ENCODE assay signal across 22 cellular contexts in the genomic region with DNA sequence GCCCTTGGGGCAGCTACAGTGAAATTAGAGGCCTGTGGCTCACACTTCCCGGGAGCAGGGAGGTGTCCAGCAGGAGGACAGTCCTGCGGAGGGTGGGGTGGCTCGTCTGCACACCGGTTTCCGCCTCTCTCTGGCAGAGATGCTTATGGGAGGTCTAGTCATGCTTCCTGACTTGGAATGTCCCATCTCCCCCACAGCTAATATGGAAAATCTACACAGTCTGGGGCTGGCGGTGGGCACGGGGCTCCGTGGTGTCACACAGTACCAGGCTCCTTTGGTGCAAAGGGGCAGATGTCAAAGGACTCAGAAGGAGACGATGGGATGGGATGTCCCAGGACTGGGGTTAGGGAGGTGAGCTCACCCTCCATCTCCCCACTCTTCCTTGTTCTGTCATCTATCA. TPM values are rescaled to one million over a fixed set of nuclear protein-coding genes. Genes with fewer than 3 reads are reported as not detected.
A peak's percentile ranks its signal among the peaks of the same experiment; 100 is the strongest.
DNase-seq lines count a peak whose midpoint lies in the region; ATAC-seq and TF ChIP-seq lines count a peak whose summit lies in the region.
"Had no signal": no experiment of that assay in that cellular context is flagged by ENCODE, and none has a peak within 500 bp of the region (broad histone marks: within the 10 kb centered on the region; RNA-seq: fewer than 3 reads in every experiment).

No MANE protein-coding gene starts in this region.

- H3K9me3 ChIP-seq in A673 (ENCODE audit: low read depth, low read length, poor library complexity, severe bottlenecking) (no peaks in the 10 kb centered on the region), tibial nerve (no peaks in the 10 kb centered on the region)
- H3K9me3 ChIP-seq: BE2C, Caco-2, SJCRH30 had no signal

- no peak for TF ChIP-seq EP300 in tibial nerve (IDR thresholded peaks at IDR 0.05)

- no peak overlapping the region for H3K4me3 ChIP-seq in dorsolateral prefrontal cortex
- no peak overlapping the region for H3K4me3 ChIP-seq in A673 (ENCODE audit: low read depth, low read length, poor library complexity, severe bottlenecking)
- H3K4me3 ChIP-seq in tibial nerve, result no peak overlapping the region
- H3K4me3 ChIP-seq: GM23338, SJCRH30 had no signal

- no peaks in the 10 kb centered on the region for H3K4me1 ChIP-seq in A673 (ENCODE audit: insufficient read depth, low read length, poor library complexity, severe bottlenecking)
- no peaks in the 10 kb centered on the region for H3K4me1 ChIP-seq in tibial nerve
- H3K4me1 ChIP-seq: BE2C, Caco-2 had no signal

- no TSS peak for BruUV-seq in A673 (replicated peaks; lab: Mats Ljungman, UMichigan)

- intact Hi-C loops in cardiac septum (cut with DNase I) (no loop called here), Right ventricle myocardium superior (cut with DNase I) (no loop called here), dorsolateral prefrontal cortex (cut with DNase I) (no loop called here), A673 (cut with micrococcal nuclease; ENCODE audit: unreplicated experiment) (no loop called here)

- TF ChIP-seq POLR2A in tibial nerve (IDR thresholded peaks at IDR 0.05), result no peak

- POLR2A ChIA-PET in A673 (lab: Charles Lee; ENCODE audit: low non-redundant PET), result no interaction called here

- peak; percentile 68 for DNase-seq in cardiac septum (ENCODE audit: low spot score)
- DNase-seq in Right ventricle myocardium superior, result no peak
- peak in 3 of 10 donors; percentile 18 to 37 (median 25) for DNase-seq in dorsolateral prefrontal cortex
- DNase-seq in lung microvascular endothelial cell (ENCODE audit: low read depth in 2 of 2), result peak; percentile 32 to 39
- no peak for DNase-seq in A673 (ENCODE audit: low spot score)
- DNase-seq in tibial nerve (ENCODE audit: low spot score in 2 of 2), result no peak
- DNase-seq: BE2C; CD4-positive, alpha-beta T cell; DMS153; GDM1; KBM-7; NCI-H1105 treated with DMSO at 0.1 percent for 48 hours; NCI-H187; NCI-H2107; NCI-H510A; NCI-H748 treated with DMSO at 0.1 percent for 48 hours; RPMI8226; SJCRH30 had no signal

- CTCF ChIA-PET in A673 (lab: Charles Lee), result no interaction called here

- TF ChIP-seq CTCF in dorsolateral prefrontal cortex (IDR thresholded peaks at IDR 0.05 in 54 of 56, conservative IDR thresholded peaks at IDR 0.05 in 2 of 56; ENCODE audit: low read depth in 1 of 56, partially characterized antibody in 56 of 56) (no peak), A673 (conservative IDR thresholded peaks at IDR 0.05; ENCODE audit: low read depth, low read length) (no peak), tibial nerve (IDR thresholded peaks at IDR 0.05) (no peak)

- H3K36me3 ChIP-seq in A673 (ENCODE audit: insufficient read depth, low read length, poor library complexity, severe bottlenecking) (no peaks in the 10 kb centered on the region), tibial nerve (no peaks in the 10 kb centered on the region)
- H3K36me3 ChIP-seq: BE2C, SJCRH30 had no signal

- peaks cover 0 to 4% (median 0%) of the 10 kb centered on the region in 45 donors for H3K27me3 ChIP-seq in dorsolateral prefrontal cortex
- no peaks in the 10 kb centered on the region for H3K27me3 ChIP-seq in A673 (replicated peaks; ENCODE audit: insufficient read depth, low read depth, low read length, poor library complexity)
- no peaks in the 10 kb centered on the region for H3K27me3 ChIP-seq in tibial nerve
- H3K27me3 ChIP-seq: BE2C, SJCRH30 had no signal

- H3K27ac ChIP-seq in dorsolateral prefrontal cortex (peak overlapping the region in 30 of 59 donors; percentile 19 to 95 (median 83)), temporal lobe (ENCODE audit: low read depth, low read length) (peak overlapping the region; percentile 83), A673 (ENCODE audit: low read depth, low read length, poor library complexity, severe bottlenecking) (no peak overlapping the region), tibial nerve (no peak overlapping the region)

- 74 to 95% methylated on average over 9 of the region's 9 CpGs for WGBS in tibial nerve, 2 donors

- ATAC-seq in Right ventricle myocardium superior (ENCODE audit: poor library complexity) (no peak), GM21717 (IDR thresholded peaks at IDR 0.05; ENCODE audit: unreplicated experiment) (no peak)
- ATAC-seq: GM23338 had no signal

RNA-seq across cellular contexts. Expression of gene DOC2B, which starts 44.1 kb away (rescaled TPM):
- 6.4 TPM for total RNA-seq in cardiac septum
- total RNA-seq in Right ventricle myocardium superior, result 3.4 TPM
- total RNA-seq in dorsolateral prefrontal cortex, result 10 to 100 TPM in 119 of 120 experiments, 1 to 10 TPM in 1; 5.6 to 56.3 (median 27.1) TPM
- total RNA-seq in lung microvascular endothelial cell, result 5.9 and 37.9 TPM in 2 replicates
- 40.1 TPM for total RNA-seq in temporal lobe
- total RNA-seq in A673 (2021), result 0.17 and 0.39 TPM in 2 replicates
- 10 to 100 TPM; 11.7 to 29.4 (median 16.0) TPM for total RNA-seq in tibial nerve
- total RNA-seq: Caco-2, SJCRH30 had no signal

Comparison
In these comparisons a context has a peak if more than half of its experiments do, and no peak if none do; other contexts are left out.
1. DNase-seq: peak in cardiac septum (single experiment) and lung microvascular endothelial cell (2 of 2); none in Right ventricle myocardium superior (single experiment), A673 (single experiment) and tibial nerve (0 of 2).
2. H3K27ac ChIP-seq: peak in dorsolateral prefrontal cortex (30 of 59) and temporal lobe (single experiment); none in A673 (single experiment) and tibial nerve (0 of 4).